ENCODE assay signal across 8 cellular contexts in genomic region chr22:43014876-43015676, GRCh38.
DNase-seq lines count a peak whose midpoint lies in the region; ATAC-seq lines count a peak whose summit lies in the region.

Gene PACSIN2, minus strand, starts transcription at chr22:43015149. Its CDS starts 103,069 bp downstream, at chr22:42912080.

- DNase-seq in NCI-H524 treated with DMSO at 0.1 percent for 48 hours (lab: John Stamatoyannopoulos, UW) (peak; percentile 85), kidney tubule cell (ENCODE audit: low spot score) (peak; percentile 98)
- DNase-seq in activated CD4-positive, alpha-beta T cell treated with anti-CD3 and anti-CD28 coated beads for 4 hours, result peak; percentile 99
- peak; percentile 96 to 99 (median 98) for DNase-seq in stimulated activated CD4-positive, alpha-beta T cell treated with anti-CD3 and anti-CD28 coated beads, Interleukin-1b, Interleukin-23, amount 100 ng/mL, for 24 hours (ENCODE audit: low read depth in 4 of 4, low spot score in 1 of 4)

- H3K9me3 ChIP-seq in BLaER1 treated with 17β-estradiol and CSF1 and Interleukin-3, amounts not matched to agents 10 nM and 100 nM (replicated peaks in 1 of 11), result no peaks in the 10 kb centered on the region

- ATAC-seq in GM19324 (IDR thresholded peaks at IDR 0.05; ENCODE audit: low FRiP score, unreplicated experiment) (peak; percentile 94), HG03460 (IDR thresholded peaks at IDR 0.05; ENCODE audit: unreplicated experiment) (peak; percentile 95)

- H4K20me1 ChIP-seq in BLaER1 treated with 17β-estradiol and CSF1 and Interleukin-3, amounts not matched to agents 10 nM and 100 nM, result peaks cover 40 to 48% (median 44%) of the 10 kb centered on the region in 11 experiments

- H3K4me1 ChIP-seq in BLaER1 treated with 17β-estradiol and CSF1 and Interleukin-3, amounts not matched to agents 10 nM and 100 nM, result peaks cover 53 to 66% (median 59%) of the 10 kb centered on the region in 10 experiments

- H3K36me3 ChIP-seq in BLaER1 treated with 17β-estradiol and CSF1 and Interleukin-3, amounts not matched to agents 10 nM and 100 nM, result no peaks in the 10 kb centered on the region; a peak in 1 of 22 replicates

- no peaks in the 10 kb centered on the region for H3K27me3 ChIP-seq in BLaER1 treated with 17β-estradiol and CSF1 and Interleukin-3, amounts not matched to agents 10 nM and 100 nM

- peak within 1 kb of the TSS; percentile 85 to 98 (median 91) for H3K4me3 ChIP-seq in BLaER1 treated with 17β-estradiol and CSF1 and Interleukin-3, amounts not matched to agents 10 nM and 100 nM

- peak within 1 kb of the TSS; percentile 90 to 97 (median 94) for H3K9ac ChIP-seq in BLaER1 treated with 17β-estradiol and CSF1 and Interleukin-3, amounts not matched to agents 10 nM and 100 nM

- H3K4me2 ChIP-seq in BLaER1 treated with 17β-estradiol and CSF1 and Interleukin-3, amounts not matched to agents 10 nM and 100 nM, result peak within 1 kb of the TSS; percentile 89 to 99 (median 96)

- peak within 1 kb of the TSS; percentile 85 to 95 (median 92) for H3K27ac ChIP-seq in BLaER1 treated with 17β-estradiol and CSF1 and Interleukin-3, amounts not matched to agents 10 nM and 100 nM
- H3K27ac ChIP-seq in cingulate gyrus (ENCODE audit: low read depth, low read length), result peak within 1 kb of the TSS; percentile 65

Comparison
In these comparisons a context has a peak if more than half of its experiments do, and no peak if none do; other contexts are left out.
1. Peak in every context shown above with its lines: DNase-seq, ATAC-seq, H3K4me3 ChIP-seq and H3K27ac ChIP-seq.